Comparison of ENCODE assay signal across 25 cellular contexts in the genomic region with DNA sequence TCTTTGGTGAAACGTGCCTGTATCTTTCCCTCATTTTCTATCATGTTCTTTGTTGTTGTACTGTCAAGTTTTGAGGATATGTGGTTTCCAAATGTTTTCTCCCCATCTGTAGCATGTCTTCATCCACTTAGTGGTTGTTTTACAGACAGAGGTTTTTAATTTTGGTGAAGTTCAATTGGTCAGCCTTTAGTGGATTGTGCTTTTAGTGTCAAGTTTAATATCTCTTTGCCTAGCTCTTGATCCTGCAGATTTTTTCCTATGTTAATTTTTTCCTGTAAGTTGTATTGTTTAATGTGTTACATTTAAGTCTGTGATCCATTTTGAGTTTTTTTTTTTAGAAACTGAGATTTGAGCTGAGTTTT. TPM values are rescaled to one million over a fixed set of nuclear protein-coding genes. Genes with fewer than 3 reads are reported as not detected.
DNase-seq lines count a peak whose midpoint lies in the region; ATAC-seq, FAIRE-seq and TF ChIP-seq lines count a peak whose summit lies in the region.
"Had no signal": no experiment of that assay in that cellular context is flagged by ENCODE, and none has a peak within 500 bp of the region (broad histone marks: within the 10 kb centered on the region; RNA-seq: fewer than 3 reads in every experiment).

No MANE protein-coding gene starts in this region.

- in situ Hi-C loops in K562 (cut with MboI), result no loop called here

- no peaks in the 10 kb centered on the region for H3K9me3 Mint-ChIP-seq in activated CD8-positive, alpha-beta T cell treated with anti-CD3 and anti-CD28 coated beads, Interleukin-2, amount 10 ng/mL, durations not matched to agents 7 days and 5 days (ENCODE audit: insufficient read depth)
- H3K9me3 Mint-ChIP-seq in activated CD8-positive, alpha-beta T cell treated with anti-CD3 and anti-CD28 coated beads for 36 hours, result no peaks in the 10 kb centered on the region
- peaks cover under 1% of the 10 kb centered on the region for H3K9me3 Mint-ChIP-seq in type B pancreatic cell
- H3K9me3 Mint-ChIP-seq: CD4-positive, alpha-beta T cell had no signal

- H3K27me3 Mint-ChIP-seq in activated CD8-positive, alpha-beta T cell treated with anti-CD3 and anti-CD28 coated beads, Interleukin-2, amount 10 ng/mL, durations not matched to agents 7 days and 5 days (ENCODE audit: low read depth), result no peaks in the 10 kb centered on the region
- H3K27me3 Mint-ChIP-seq in activated CD8-positive, alpha-beta T cell treated with anti-CD3 and anti-CD28 coated beads for 36 hours, result no peaks in the 10 kb centered on the region
- H3K27me3 Mint-ChIP-seq in type B pancreatic cell, result no peaks in the 10 kb centered on the region
- H3K27me3 Mint-ChIP-seq: CD4-positive, alpha-beta T cell had no signal

- H3K36me3 ChIP-seq in K562 (ENCODE audit: control insufficient read depth, insufficient read depth, low read length) (peaks cover 67% of the 10 kb centered on the region), osteoblast (ENCODE audit: insufficient read depth, low read length) (peaks cover 14% of the 10 kb centered on the region), mucosa of descending colon (ENCODE audit: low read depth) (no peaks in the 10 kb centered on the region)

- CTCF ChIA-PET in activated CD8-positive, alpha-beta T cell treated with anti-CD3 and anti-CD28 coated beads, Interleukin-2, amount 10 ng/mL, durations not matched to agents 7 days and 5 days (lab: Charles Lee), result interaction anchor here (0.6 to 1.5 kb wide), 2 partner anchors 196 to 619 kb away, joined by 3 to 4 read pairs; no protein-coding TSS in a partner anchor
- CTCF ChIA-PET in activated CD8-positive, alpha-beta T cell treated with anti-CD3 and anti-CD28 coated beads for 36 hours (lab: Charles Lee), result interaction anchor here (1.1 to 1.4 kb wide), 3 partner anchors 11 to 20 kb away, joined by 3 to 5 read pairs (median 3); no protein-coding TSS in a partner anchor
- CTCF ChIA-PET in K562 (lab: Yijun Ruan, JAX; ENCODE audit: low intra/inter-chr PET ratio), result no interaction called here

- POLR2A ChIA-PET in activated CD8-positive, alpha-beta T cell treated with anti-CD3 and anti-CD28 coated beads, Interleukin-2, amount 10 ng/mL, durations not matched to agents 7 days and 5 days (lab: Charles Lee), result no interaction called here
- POLR2A ChIA-PET in activated CD8-positive, alpha-beta T cell treated with anti-CD3 and anti-CD28 coated beads for 36 hours (lab: Charles Lee), result no interaction called here
- POLR2A ChIA-PET in K562 (lab: Yijun Ruan, JAX), result interaction anchor here (0.6 to 1.6 kb wide), 5 partner anchors 20 to 314 kb away, joined by 3 to 4 read pairs (median 3); no protein-coding TSS in a partner anchor

- peak overlapping the region; percentile 43; the same call in 1 of the 2 replicates for H2AFZ ChIP-seq in K562 (ENCODE audit: low read depth, low read length)
- H2AFZ ChIP-seq in osteoblast (ENCODE audit: low read length), result no peak overlapping the region

- peaks cover 3% of the 10 kb centered on the region for H3K9me1 ChIP-seq in K562 (ENCODE audit: control insufficient read depth, insufficient read depth, low read length)

- BruUV-seq in K562 (replicated peaks; lab: Mats Ljungman, UMichigan), result no TSS peak

- H3K27ac ChIP-seq in K562 (ENCODE audit: extremely low read depth, low read depth, low read length) (peak overlapping the region; percentile 72), osteoblast (ENCODE audit: low read depth, low read length) (no peak overlapping the region)
- H3K27ac ChIP-seq: 22Rv1, BLaER1 had no signal

- H3K4me2 ChIP-seq in K562 (ENCODE audit: insufficient read depth, low read length) (peak overlapping the region; percentile 75), osteoblast (ENCODE audit: insufficient read depth, low read length) (no peak overlapping the region)
- H3K4me2 ChIP-seq: BLaER1 had no signal

- H3K27ac Mint-ChIP-seq in activated CD8-positive, alpha-beta T cell treated with anti-CD3 and anti-CD28 coated beads, Interleukin-2, amount 10 ng/mL, durations not matched to agents 7 days and 5 days, result peak overlapping the region; percentile 17
- H3K27ac Mint-ChIP-seq in activated CD8-positive, alpha-beta T cell treated with anti-CD3 and anti-CD28 coated beads for 36 hours, result no peak overlapping the region
- H3K27ac Mint-ChIP-seq in type B pancreatic cell, result peak overlapping the region; percentile 4
- H3K27ac Mint-ChIP-seq: CD4-positive, alpha-beta T cell had no signal

- no peak for TF ChIP-seq CTCF in activated CD8-positive, alpha-beta T cell treated with anti-CD3 and anti-CD28 coated beads for 36 hours (IDR thresholded peaks at IDR 0.05)
- TF ChIP-seq CTCF in K562 (IDR thresholded peaks at IDR 0.05 in 2 of 3, conservative IDR thresholded peaks at IDR 0.05 in 1 of 3; ENCODE audit: insufficient read depth in 2 of 3, low read depth in 1 of 3, low read length in 3 of 3), result no peak
- TF ChIP-seq CTCF in type B pancreatic cell (conservative IDR thresholded peaks at IDR 0.05), result no peak
- no peak for TF ChIP-seq CTCF in osteoblast (IDR thresholded peaks at IDR 0.05; ENCODE audit: extremely low read depth, low read depth, low read length)
- TF ChIP-seq CTCF in mucosa of descending colon (IDR thresholded peaks at IDR 0.05), result no peak

- peaks cover 54% of the 10 kb centered on the region for H3K36me3 Mint-ChIP-seq in activated CD8-positive, alpha-beta T cell treated with anti-CD3 and anti-CD28 coated beads, Interleukin-2, amount 10 ng/mL, durations not matched to agents 7 days and 5 days (ENCODE audit: low read depth)
- peaks cover 35% of the 10 kb centered on the region for H3K36me3 Mint-ChIP-seq in activated CD8-positive, alpha-beta T cell treated with anti-CD3 and anti-CD28 coated beads for 36 hours (ENCODE audit: low read depth)
- H3K36me3 Mint-ChIP-seq in type B pancreatic cell, result peaks cover 36% of the 10 kb centered on the region

- intact Hi-C loops in activated CD8-positive, alpha-beta T cell treated with anti-CD3 and anti-CD28 coated beads for 36 hours (cut with micrococcal nuclease), result no loop called here
- intact Hi-C loops in K562 (cut with micrococcal nuclease) (no loop called here), mucosa of descending colon (cut with DNase I, micrococcal nuclease) (no loop called here)

- H3K4me3 Mint-ChIP-seq in activated CD8-positive, alpha-beta T cell treated with anti-CD3 and anti-CD28 coated beads, Interleukin-2, amount 10 ng/mL, durations not matched to agents 7 days and 5 days, result no peak overlapping the region
- no peak overlapping the region for H3K4me3 Mint-ChIP-seq in activated CD8-positive, alpha-beta T cell treated with anti-CD3 and anti-CD28 coated beads for 36 hours
- no peak overlapping the region for H3K4me3 Mint-ChIP-seq in type B pancreatic cell
- H3K4me3 Mint-ChIP-seq: CD4-positive, alpha-beta T cell had no signal

- no peak for TF ChIP-seq POLR2A in K562 (conservative IDR thresholded peaks at IDR 0.05)

- peaks cover 5% of the 10 kb centered on the region; the same call in 1 of the 2 replicates for H3K9me3 ChIP-seq in K562 (replicated peaks; ENCODE audit: control insufficient read depth, insufficient read depth, low read depth, low read length)
- no peaks in the 10 kb centered on the region for H3K9me3 ChIP-seq in osteoblast (ENCODE audit: low read depth, low read length)
- H3K9me3 ChIP-seq in mucosa of descending colon, result no peaks in the 10 kb centered on the region

- FAIRE-seq in K562 (lab: Jason Lieb, UNC), result peak; percentile 65
- FAIRE-seq: H54 had no signal

- ATAC-seq in activated CD8-positive, alpha-beta T cell treated with anti-CD3 and anti-CD28 coated beads, Interleukin-2, amount 10 ng/mL, durations not matched to agents 7 days and 5 days, result no peak
- ATAC-seq in activated CD8-positive, alpha-beta T cell treated with anti-CD3 and anti-CD28 coated beads for 36 hours, result no peak
- ATAC-seq in K562, result no peak; the same call in 2 of the 3 replicates
- no peak for ATAC-seq in mucosa of descending colon

- H4K20me1 ChIP-seq in K562 (replicated peaks; ENCODE audit: control insufficient read depth, insufficient read depth, low read length) (no peaks in the 10 kb centered on the region), osteoblast (ENCODE audit: insufficient read depth, low read length) (peaks cover 3% of the 10 kb centered on the region)

- H3K4me1 Mint-ChIP-seq in activated CD8-positive, alpha-beta T cell treated with anti-CD3 and anti-CD28 coated beads, Interleukin-2, amount 10 ng/mL, durations not matched to agents 7 days and 5 days (ENCODE audit: low read depth), result peaks cover 3% of the 10 kb centered on the region
- H3K4me1 Mint-ChIP-seq in activated CD8-positive, alpha-beta T cell treated with anti-CD3 and anti-CD28 coated beads for 36 hours (ENCODE audit: low read depth), result peaks cover 2% of the 10 kb centered on the region
- no peaks in the 10 kb centered on the region for H3K4me1 Mint-ChIP-seq in type B pancreatic cell (ENCODE audit: unreplicated experiment)

- peaks cover 6 to 25% of the 10 kb centered on the region in 2 experiments; a peak in 3 of 5 replicates for H3K4me1 ChIP-seq in K562 (replicated peaks in 1 of 2; ENCODE audit: control insufficient read depth in 2 of 2, insufficient read depth in 2 of 2, low read length in 2 of 2)
- H3K4me1 ChIP-seq in osteoblast (ENCODE audit: insufficient read depth, low read length), result no peaks in the 10 kb centered on the region
- H3K4me1 ChIP-seq in mucosa of descending colon (ENCODE audit: low read depth), result no peaks in the 10 kb centered on the region
- H3K4me1 ChIP-seq: BLaER1, Caco-2 had no signal

- WGBS in K562 (ENCODE audit: insufficient coverage, low coverage, missing lambda C conversion rate), result 0% methylated on average over 1 of the region's 1 CpG

- H3K4me3 ChIP-seq in K562, result peak overlapping the region; percentile 17; the same call in 1 of the 2 replicates
- H3K4me3 ChIP-seq in osteoblast (ENCODE audit: insufficient read depth, low read length), result no peak overlapping the region
- no peak overlapping the region for H3K4me3 ChIP-seq in mucosa of descending colon
- H3K4me3 ChIP-seq: BLaER1 had no signal

- H3K79me2 ChIP-seq in K562 (ENCODE audit: control insufficient read depth, insufficient read depth, low read length), result peaks cover 54% of the 10 kb centered on the region
- H3K79me2 ChIP-seq in osteoblast (ENCODE audit: insufficient read depth, low read length), result peaks cover 43% of the 10 kb centered on the region

- H3K27me3 ChIP-seq in K562 (ENCODE audit: control insufficient read depth in 2 of 2, insufficient read depth in 2 of 2, low read length in 2 of 2) (no peaks in the 10 kb centered on the region), osteoblast (ENCODE audit: insufficient read depth, low read length) (no peaks in the 10 kb centered on the region)
- H3K27me3 ChIP-seq: BLaER1 had no signal

- no peak for TF ChIP-seq EP300 in K562 (IDR thresholded peaks at IDR 0.05; ENCODE audit: low read length)

- no peak for TF ChIP-seq RAD21 in K562 (CRISPR knock-in tag; conservative IDR thresholded peaks at IDR 0.05 in 1 of 2, IDR thresholded peaks at IDR 0.05 in 1 of 2)

- no peak for DNase-seq in activated CD8-positive, alpha-beta T cell treated with anti-CD3 and anti-CD28 coated beads, Interleukin-2, amount 10 ng/mL, durations not matched to agents 7 days and 5 days
- DNase-seq in activated CD8-positive, alpha-beta T cell treated with anti-CD3 and anti-CD28 coated beads for 36 hours, result no peak
- DNase-seq in K562 (ENCODE audit: extremely low read depth in 1 of 4, low spot score in 3 of 4) (no peak), fibroblast of peridontal ligament (ENCODE audit: extremely low read depth) (peak; percentile 29), type B pancreatic cell (ENCODE audit: extremely low spot score, unreplicated experiment) (no peak), osteoblast (ENCODE audit: insufficient read length, low spot score, missing footprints) (no peak), Kasumi-1 (lab: John Stamatoyannopoulos, UW) (no peak), mucosa of descending colon (no peak)
- DNase-seq: ACHN; Caco-2; CD4-positive, alpha-beta T cell; DMS 273 treated with DMSO at 0.1 percent for 48 hours; DMS79 treated with DMSO at 0.1 percent for 48 hours; MM.1S; NCI-H1092; NCI-H146; NCI-H2029; NCI-H345; NCI-H524; NCI-H774; NK-92 treated with Interleukin-12 subunit alpha and Interleukin-12 subunit beta, amount 100 ng/mL, for 24 hours; SIG-M5 had no signal

- H3K9ac ChIP-seq in K562 (ENCODE audit: insufficient read depth in 1 of 2, low read depth in 2 of 2, low read length in 2 of 2), result peak overlapping the region in 1 of 2 experiments; percentile 60; a peak in 2 of 4 replicates
- H3K9ac ChIP-seq: BLaER1 had no signal

RNA-seq across cellular contexts. Expression of gene USP42, which starts 22.4 kb away (rescaled TPM):
- 10 to 100 TPM; 15.0 to 16.9 TPM for total RNA-seq in activated CD8-positive, alpha-beta T cell treated with anti-CD3 and anti-CD28 coated beads, Interleukin-2, amount 10 ng/mL, durations not matched to agents 7 days and 5 days
- total RNA-seq in activated CD8-positive, alpha-beta T cell treated with anti-CD3 and anti-CD28 coated beads for 36 hours, result 10 to 100 TPM in 1 of 2 experiments, 1 to 10 TPM in 1; 9.7 to 10.4 TPM
- 26.4 and 32.0 TPM in 2 replicates for total RNA-seq in K562 (2011; cell fraction: chromatin; rRNA removed; ENCODE audit: low replicate concordance)
- total RNA-seq in K562 (2011; cell fraction: nucleolus; rRNA removed), result 12.8 and 13.8 TPM in 2 replicates
- total RNA-seq in K562 (2011; cell fraction: nucleoplasm; rRNA removed), result 19.7 and 25.3 TPM in 2 replicates
- total RNA-seq in K562 (2014; rRNA removed) (5.4 and 8.2 TPM in 2 replicates), K562 (2014; rRNA removed; fragmentation: Illumina TruSeq; extraction: Trizol) (7.4 and 8.2 TPM in 2 replicates), K562 (2015; rRNA removed; fragmentation: Illumina TruSeq; extraction: Trizol) (6.6 and 7.0 TPM in 2 replicates), K562 (2021) (15.3 and 16.1 TPM in 2 replicates), type B pancreatic cell (ENCODE audit: low replicate concordance) (17.0 and 19.7 TPM in 2 replicates), osteoblast (6.8 and 8.0 TPM in 2 replicates), mucosa of descending colon (10 to 100 TPM; 11.0 to 13.1 (median 12.9) TPM)
- polyA plus RNA-seq in K562 (2011; rRNA removed) (4.8 and 6.3 TPM in 2 replicates), K562 (2014; fragmentation: Illumina TruSeq; extraction: Trizol) (11.2 and 12.7 TPM in 2 replicates), K562 (2014; fragmentation: Nextera tagmentation; extraction: Ambion mirVana) (1 to 10 TPM; 2.1 to 4.1 TPM), K562 (2014; rRNA removed) (6.0 and 7.2 TPM in 2 replicates)
- 3.6 and 3.9 TPM in 2 replicates for polyA plus RNA-seq in K562 (2011; cell fraction: cytosol; rRNA removed)
- 10.5 and 13.4 TPM in 2 replicates for polyA plus RNA-seq in K562 (2011; cell fraction: nucleus; rRNA removed)
- 7.5 and 8.2 TPM in 2 replicates for polyA plus RNA-seq in K562 (2012)
- polyA minus RNA-seq in K562 (2011; rRNA and poly(A)+ RNA removed), result 7.5 and 9.2 TPM in 2 replicates
- 7.7 and 9.3 TPM in 2 replicates for polyA minus RNA-seq in K562 (2011; cell fraction: cytosol; rRNA and poly(A)+ RNA removed)
- 4.6 and 5.9 TPM in 2 replicates for polyA minus RNA-seq in K562 (2011; cell fraction: nucleus; rRNA and poly(A)+ RNA removed)
